Comparison of ENCODE assay signal across 3 cellular contexts in the genomic region with DNA sequence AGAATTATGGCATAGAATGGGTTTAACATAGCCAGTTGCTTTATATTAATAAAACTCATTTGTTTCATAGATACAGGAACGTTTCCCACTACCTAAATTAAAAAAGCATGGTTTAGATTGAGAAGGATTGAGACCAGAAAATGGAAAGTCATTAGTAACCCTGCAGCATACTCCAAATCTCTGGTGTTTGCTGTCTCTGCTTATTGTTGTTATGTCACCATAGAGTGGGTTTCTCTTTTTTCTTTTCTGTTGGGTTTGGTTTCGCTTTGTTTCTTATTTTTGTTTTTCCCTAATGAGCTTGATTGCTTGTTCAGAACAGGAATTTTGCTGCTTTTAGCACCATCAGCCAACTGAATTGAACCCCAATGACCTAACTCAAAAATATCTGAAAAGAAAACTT.
"Had no signal": no experiment of that assay in that cellular context is flagged by ENCODE, and none has a peak within 500 bp of the region (broad histone marks: within the 10 kb centered on the region; RNA-seq: fewer than 3 reads in every experiment).

No MANE protein-coding gene starts in this region.

- DNase-seq: GDM1, GF-D8 had no signal

- ATAC-seq: GM12878 had no signal

- H3K4me3 ChIP-seq: GM12878 had no signal
